ENCODE assay signal across 8 cellular contexts in genomic region chr11:61679893-61680621, GRCh38. TPM values are rescaled to one million over a fixed set of nuclear protein-coding genes. Genes with fewer than 3 reads are reported as not detected.
A peak's percentile ranks its signal among the peaks of the same experiment; 100 is the strongest.
DNase-seq lines count a peak whose midpoint lies in the region; ATAC-seq and TF ChIP-seq lines count a peak whose summit lies in the region.

Gene DAGLA, plus strand, starts transcription at chr11:61680391. Its CDS starts 39,765 bp downstream, at chr11:61720156.

- H3K36me3 ChIP-seq in mucosa of stomach (ENCODE audit: control insufficient read depth, insufficient read depth, low read length), result no peaks in the 10 kb centered on the region

- peak; percentile 50 for DNase-seq in Caki2 (ENCODE audit: low read depth)
- no peak for DNase-seq in HFF-Myc (ENCODE audit: extremely low read depth, low read depth)
- peak; percentile 75 for DNase-seq in NCI-H774 (lab: John Stamatoyannopoulos, UW)
- DNase-seq in activated T-cell treated with anti-CD3 and anti-CD28 coated beads for 1 hour (ENCODE audit: low read depth), result peak; percentile 76
- peak; percentile 69 to 81 for DNase-seq in erythroblast (lab: John Stamatoyannopoulos, UW)
- DNase-seq in stimulated activated CD8-positive, alpha-beta memory T cell treated with anti-CD3 and anti-CD28 coated beads, Interleukin-4, amount 100 ng/mL, for 4 hours (ENCODE audit: low read depth in 2 of 2, low spot score in 1 of 2), result peak; percentile 50 to 61

- peak within 1 kb of the TSS; percentile 49 for H3K4me3 ChIP-seq in HFF-Myc (replicated peaks; ENCODE audit: low read depth, low read length)
- peak within 1 kb of the TSS; percentile 43 for H3K4me3 ChIP-seq in mucosa of stomach (ENCODE audit: low read length)

- TF ChIP-seq POLR2A in erythroblast (IDR thresholded peaks at IDR 0.05; ENCODE audit: low read length), result no peak

- TF ChIP-seq CTCF in HFF-Myc (IDR thresholded peaks at IDR 0.05; ENCODE audit: low read depth, low read length, missing control alignments), result peak; percentile 81

- H3K27me3 ChIP-seq in mucosa of stomach (ENCODE audit: control insufficient read depth, insufficient read depth, low read length), result peaks cover 4% of the 10 kb centered on the region

- in situ Hi-C loops in Caki2 (cut with HindIII; ENCODE audit: low pct_unique_long_range_greater_than_20kb, low sequenced_read_pairs), result no loop called here

- no peaks in the 10 kb centered on the region for H3K9me3 ChIP-seq in mucosa of stomach (ENCODE audit: control insufficient read depth, low read length)

- ATAC-seq in GM19455 (IDR thresholded peaks at IDR 0.05; ENCODE audit: unreplicated experiment), result no peak

- peak within 1 kb of the TSS; percentile 60 for H3K9ac ChIP-seq in mucosa of stomach (ENCODE audit: low read length)

- peaks cover 24% of the 10 kb centered on the region for H3K4me1 ChIP-seq in mucosa of stomach (ENCODE audit: control insufficient read depth, insufficient read depth, low read length)

RNA-seq across cellular contexts. Expression of gene DAGLA, which starts in this region (rescaled TPM):
- total RNA-seq in Caki2 (2014; rRNA removed; shearing (Covaris generic); ENCODE audit: low replicate concordance), result 0.74 and 2.4 TPM in 2 replicates
